8 cellular contexts compared by ENCODE assay signal in the genomic region with DNA sequence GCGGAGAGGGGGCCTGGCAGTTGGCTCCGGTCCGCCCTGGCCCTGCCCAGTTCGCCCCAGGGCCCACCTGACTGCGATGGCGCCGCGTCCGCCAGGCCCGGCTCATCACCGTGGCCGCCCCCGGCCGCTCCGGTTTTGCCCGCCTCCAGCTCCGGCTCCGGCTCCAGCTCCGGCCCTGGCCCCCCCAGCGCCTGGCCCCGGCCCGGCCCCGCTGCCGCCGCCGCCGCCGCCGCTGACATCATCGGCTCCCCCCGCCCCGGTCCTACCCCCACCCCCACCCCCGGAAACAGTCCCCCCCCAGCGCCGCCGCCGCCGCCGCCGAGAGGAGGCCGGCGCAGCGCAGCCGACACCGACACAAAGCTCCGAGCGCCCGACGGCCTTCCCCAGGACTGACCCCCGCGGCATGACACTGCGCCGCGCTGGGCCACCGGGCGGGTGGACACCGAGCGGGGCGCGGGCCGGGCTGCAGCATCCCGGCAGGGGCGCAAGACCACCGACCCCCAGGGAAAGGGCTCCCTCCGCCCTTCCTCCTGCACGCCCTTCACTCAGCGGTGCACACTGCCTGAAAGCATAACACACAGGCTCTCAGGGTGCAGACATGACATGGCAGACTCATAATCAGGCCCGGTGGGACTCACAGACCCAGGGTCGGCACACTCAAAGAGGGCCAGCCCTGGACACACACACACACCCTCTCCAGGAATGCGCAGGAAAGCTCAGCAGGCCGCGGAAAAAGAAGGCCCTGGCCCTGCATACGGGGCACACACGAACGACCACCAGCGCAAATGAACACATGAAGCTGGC. TPM values are rescaled to one million over a fixed set of nuclear protein-coding genes. Genes with fewer than 3 reads are reported as not detected.
DNase-seq lines count a peak whose midpoint lies in the region; ATAC-seq and TF ChIP-seq lines count a peak whose summit lies in the region.

Gene ZBTB4, minus strand, starts transcription at position 243 of the 804 bp plus-strand sequence. CDS start 12,830 bp downstream, outside the sequence.

- H3K36me3 ChIP-seq in DOHH2 (ENCODE audit: control insufficient read depth, low read length), result no peaks in the 10 kb centered on the region
- no peaks in the 10 kb centered on the region for H3K36me3 ChIP-seq in Karpas-422 (ENCODE audit: insufficient read depth, low read length)
- no peaks in the 10 kb centered on the region for H3K36me3 ChIP-seq in ectodermal cell (ENCODE audit: control insufficient read depth, insufficient read depth, low read length)
- H3K36me3 ChIP-seq in right lobe of liver, result no peaks in the 10 kb centered on the region

- peak; percentile 50 for TF ChIP-seq POLR2A in right lobe of liver (IDR thresholded peaks at IDR 0.05)

- H3K79me2 ChIP-seq in DOHH2 (ENCODE audit: control insufficient read depth, low read length) (peaks cover 41% of the 10 kb centered on the region), Karpas-422 (ENCODE audit: low read length) (peaks cover 9% of the 10 kb centered on the region)

- H4K20me1 ChIP-seq in DOHH2 (ENCODE audit: control insufficient read depth, insufficient read depth, low read depth, low read length) (no peaks in the 10 kb centered on the region), Karpas-422 (ENCODE audit: insufficient read depth, low read depth, low read length) (peaks cover 14% of the 10 kb centered on the region; the same call in 1 of the 2 replicates)

- H3K9me2 ChIP-seq in DOHH2 (replicated peaks; ENCODE audit: control insufficient read depth, low read length) (no peaks in the 10 kb centered on the region), Karpas-422 (replicated peaks; ENCODE audit: insufficient read depth, low read length) (no peaks in the 10 kb centered on the region)

- peak; percentile 70 for DNase-seq in Karpas-422
- peak; percentile 49 to 58 for DNase-seq in activated CD4-positive, alpha-beta T cell treated with anti-CD3 and anti-CD28 coated beads, Interleukin-2, amount 50 U/mL, for 48 hours
- DNase-seq in right lobe of liver, result peak in 1 of 3 donors; percentile 67
- DNase-seq in stimulated activated CD4-positive, alpha-beta T cell treated with anti-CD3 and anti-CD28 coated beads, Interleukin-4, amount 100 ng/mL, for 24 hours, result peak; percentile 58
- no peak for DNase-seq in dedifferentiated amniotic fluid mesenchymal stem cell (ENCODE audit: extremely low spot score)

- H3K4me2 ChIP-seq in DOHH2 (ENCODE audit: low read length), result peak within 1 kb of the TSS; percentile 92
- H3K4me2 ChIP-seq in Karpas-422 (ENCODE audit: low read depth, low read length, poor library complexity, severe bottlenecking), result peak within 1 kb of the TSS; percentile 85

- peak within 1 kb of the TSS; percentile 88 for H3K9ac ChIP-seq in Karpas-422 (ENCODE audit: low read length)

- peak within 1 kb of the TSS; percentile 78 for H2AFZ ChIP-seq in Karpas-422 (ENCODE audit: low read length)

- peaks cover 3% of the 10 kb centered on the region; the same call in 1 of the 2 replicates for H3F3A ChIP-seq in DOHH2 (ENCODE audit: control insufficient read depth, insufficient read depth)

- H3K4me1 ChIP-seq in DOHH2 (ENCODE audit: control insufficient read depth, low read length) (peaks cover 35% of the 10 kb centered on the region), Karpas-422 (ENCODE audit: low read length) (peaks cover 27% of the 10 kb centered on the region), ectodermal cell (ENCODE audit: control insufficient read depth, insufficient read depth, low read length) (peaks cover 42% of the 10 kb centered on the region), right lobe of liver (peaks cover 0 to 15% (median 7%) of the 10 kb centered on the region in 4 donors)

- peak in 2 of 4 donors; percentile 1 to 3 for ATAC-seq in right lobe of liver
- no peak for ATAC-seq in HG02938 (IDR thresholded peaks at IDR 0.05; ENCODE audit: unreplicated experiment)

- no peak within 1 kb of the TSS for H3K27ac ChIP-seq in DOHH2 (ENCODE audit: low read depth, low read length)
- H3K27ac ChIP-seq in Karpas-422 (ENCODE audit: low read length), result no peak within 1 kb of the TSS
- H3K27ac ChIP-seq in ectodermal cell (ENCODE audit: insufficient read depth, low read depth, low read length, poor library complexity, severe bottlenecking), result peak within 1 kb of the TSS; percentile 79
- peak within 1 kb of the TSS; percentile 96 to 99 (median 98) for H3K27ac ChIP-seq in right lobe of liver

- 3 to 4% methylated on average over 62 to 69 of the region's 76 CpGs for WGBS in ectodermal cell, 2 experiments
- 5% methylated on average over 6 of the region's 76 CpGs for WGBS in right lobe of liver (ENCODE audit: insufficient coverage, low coverage, low lambda C conversion rate, missing lambda C conversion rate)

- H3K27me3 ChIP-seq in DOHH2 (ENCODE audit: control insufficient read depth, low read length) (no peaks in the 10 kb centered on the region), Karpas-422 (ENCODE audit: low read length) (no peaks in the 10 kb centered on the region), ectodermal cell (ENCODE audit: control insufficient read depth, insufficient read depth, low read length, poor library complexity, severe bottlenecking) (no peaks in the 10 kb centered on the region), right lobe of liver (no peaks in the 10 kb centered on the region)

- peak within 1 kb of the TSS; percentile 83 for H3K4me3 ChIP-seq in DOHH2 (ENCODE audit: low read length)
- peak within 1 kb of the TSS; percentile 84 for H3K4me3 ChIP-seq in Karpas-422 (ENCODE audit: low read length)
- H3K4me3 ChIP-seq in ectodermal cell (ENCODE audit: insufficient read depth, low read depth, low read length), result peak within 1 kb of the TSS; percentile 71
- H3K4me3 ChIP-seq in right lobe of liver, result peak within 1 kb of the TSS; percentile 79 to 85 (median 85)

- intact Hi-C loops in right lobe of liver (cut with DNase I), result no loop called here

- H3K9me3 ChIP-seq in DOHH2 (ENCODE audit: control insufficient read depth, insufficient read depth, low read length) (no peaks in the 10 kb centered on the region), Karpas-422 (ENCODE audit: low read length) (no peaks in the 10 kb centered on the region), ectodermal cell (ENCODE audit: control insufficient read depth, low read length) (no peaks in the 10 kb centered on the region), right lobe of liver (no peaks in the 10 kb centered on the region)

- no peak for TF ChIP-seq CTCF in DOHH2 (IDR thresholded peaks at IDR 0.05; ENCODE audit: low read depth, low read length, poor library complexity, severe bottlenecking)
- TF ChIP-seq CTCF in right lobe of liver (IDR thresholded peaks at IDR 0.05), result no peak

RNA-seq across cellular contexts. Expression of gene ZBTB4, which starts in this region (rescaled TPM):
- total RNA-seq in Karpas-422 (2014; rRNA removed; shearing (Covaris generic); ENCODE audit: low replicate concordance), result 5.5 and 7.2 TPM in 2 replicates
- polyA plus RNA-seq in ectodermal cell (2013, experiment 1 of 4), result 17.5 TPM
- 20.2 TPM for polyA plus RNA-seq in ectodermal cell (2013, experiment 2 of 4)
- 16.7 TPM for polyA plus RNA-seq in ectodermal cell (2013, experiment 3 of 4)
- polyA plus RNA-seq in ectodermal cell (2013, experiment 4 of 4), result 18.4 TPM
- 10 to 100 TPM in 1 of 6 experiments, 1 to 10 TPM in 5; 5.7 to 10.5 (median 7.9) TPM for total RNA-seq in right lobe of liver

Comparison
In these comparisons a context has a peak if more than half of its experiments do, and no peak if none do; other contexts are left out.
1. H3K27ac ChIP-seq: peak in ectodermal cell (single experiment) and right lobe of liver (3 of 3); none in DOHH2 (single experiment) and Karpas-422 (single experiment).
2. Peak in every context shown above with its lines, with median percentiles within 50 percentile points of each other: H3K4me3 ChIP-seq.